20 cellular contexts compared by ENCODE assay signal in genomic region chr1:215891266-215891665, GRCh38.
DNase-seq lines count a peak whose midpoint lies in the region; ATAC-seq and TF ChIP-seq lines count a peak whose summit lies in the region.
"Had no signal": no experiment of that assay in that cellular context is flagged by ENCODE, and none has a peak within 500 bp of the region (broad histone marks: within the 10 kb centered on the region; RNA-seq: fewer than 3 reads in every experiment).

No MANE protein-coding gene starts in this region.

- TF ChIP-seq EP300 in stomach (IDR thresholded peaks at IDR 0.05), result no peak

- H3K4me1 ChIP-seq in osteoblast (ENCODE audit: insufficient read depth, low read length), result no peaks in the 10 kb centered on the region
- H3K4me1 ChIP-seq in stomach, result no peaks in the 10 kb centered on the region
- H3K4me1 ChIP-seq: tibial artery had no signal

- no peak overlapping the region for H2AFZ ChIP-seq in osteoblast (ENCODE audit: low read length)

- no peaks in the 10 kb centered on the region for H3K79me2 ChIP-seq in osteoblast (ENCODE audit: insufficient read depth, low read length)

- peak overlapping the region; percentile 37 for H3K4me2 ChIP-seq in osteoblast (ENCODE audit: insufficient read depth, low read length)

- ATAC-seq in HG02938 (IDR thresholded peaks at IDR 0.05; ENCODE audit: unreplicated experiment), result peak; percentile 46
- ATAC-seq in GM18873 (IDR thresholded peaks at IDR 0.05; ENCODE audit: low FRiP score, unreplicated experiment), result no peak
- ATAC-seq: activated T-cell treated with anti-CD3 and anti-CD28 coated beads, Interleukin-2, amount 50 U/mL, for 72 hours; stimulated activated effector memory CD8-positive, alpha-beta T cell treated with anti-CD3 and anti-CD28 coated beads, Interleukin-12 subunit alpha, Interleukin-12 subunit beta, amount 100 ng/mL, for 72 hours; WTC11 had no signal

- no peak for TF ChIP-seq CTCF in osteoblast (IDR thresholded peaks at IDR 0.05; ENCODE audit: extremely low read depth, low read depth, low read length)
- TF ChIP-seq CTCF in stomach (IDR thresholded peaks at IDR 0.05), result no peak

- H4K20me1 ChIP-seq in osteoblast (ENCODE audit: insufficient read depth, low read length), result no peaks in the 10 kb centered on the region

- intact Hi-C loops in stomach (cut with DNase I; ENCODE audit: low total_unique reads), result no loop called here

- TF ChIP-seq POLR2A in stomach (IDR thresholded peaks at IDR 0.05), result no peak

- WGBS in stomach, 5 donors, result 22 to 42% (median 35%) methylated on average over 2 of the region's 2 CpGs

- peak; percentile 17 for DNase-seq in NCI-H2107 treated with DMSO at 0.1 percent for 48 hours (lab: John Stamatoyannopoulos, UW; ENCODE audit: unreplicated experiment)
- DNase-seq in NCI-H2107 (lab: John Stamatoyannopoulos, UW), result no peak
- peak; percentile 41 for DNase-seq in OCI-M1 (lab: John Stamatoyannopoulos, UW)
- no peak for DNase-seq in osteoblast (ENCODE audit: insufficient read length, low spot score, missing footprints)
- no peak for DNase-seq in DMS53 (lab: John Stamatoyannopoulos, UW)
- DNase-seq in stomach, result no peak
- DNase-seq: activated T-cell treated with anti-CD3 and anti-CD28 coated beads, Interleukin-2, amount 50 U/mL, for 72 hours; C1 segment of cervical spinal cord; foreskin fibroblast; GOT3; hypothalamus; kidney; MV-4-11; Right ventricle myocardium superior; stimulated activated CD4-positive, alpha-beta T cell treated with anti-CD3 and anti-CD28 coated beads, Interleukin-15, amount 100 ng/mL, for 24 hours; tibial artery had no signal

- H3K27ac ChIP-seq in osteoblast (ENCODE audit: low read depth, low read length), result no peak overlapping the region
- no peak overlapping the region for H3K27ac ChIP-seq in stomach
- H3K27ac ChIP-seq: tibial artery had no signal

- H3K27me3 ChIP-seq in osteoblast (ENCODE audit: insufficient read depth, low read length), result no peaks in the 10 kb centered on the region
- no peaks in the 10 kb centered on the region for H3K27me3 ChIP-seq in stomach
- H3K27me3 ChIP-seq: tibial artery had no signal

- no peak overlapping the region for H3K4me3 ChIP-seq in osteoblast (ENCODE audit: insufficient read depth, low read length)
- no peak overlapping the region for H3K4me3 ChIP-seq in stomach
- H3K4me3 ChIP-seq: tibial artery had no signal

- no peaks in the 10 kb centered on the region for H3K9me3 ChIP-seq in osteoblast (ENCODE audit: low read depth, low read length)
- H3K9me3 ChIP-seq in stomach, result no peaks in the 10 kb centered on the region
- H3K9me3 ChIP-seq: tibial artery had no signal

- H3K36me3 ChIP-seq in osteoblast (ENCODE audit: insufficient read depth, low read length), result no peaks in the 10 kb centered on the region
- H3K36me3 ChIP-seq in stomach, result no peaks in the 10 kb centered on the region
- H3K36me3 ChIP-seq: tibial artery had no signal

Comparison
In these comparisons a context has a peak if more than half of its experiments do, and no peak if none do; other contexts are left out.
1. DNase-seq: peak in NCI-H2107 treated with DMSO at 0.1 percent for 48 hours (single experiment) and OCI-M1 (single experiment); none in NCI-H2107 (single experiment), osteoblast (single experiment), DMS53 (single experiment) and stomach (single experiment).